ENCODE assay signal across 17 cellular contexts in the genomic region with DNA sequence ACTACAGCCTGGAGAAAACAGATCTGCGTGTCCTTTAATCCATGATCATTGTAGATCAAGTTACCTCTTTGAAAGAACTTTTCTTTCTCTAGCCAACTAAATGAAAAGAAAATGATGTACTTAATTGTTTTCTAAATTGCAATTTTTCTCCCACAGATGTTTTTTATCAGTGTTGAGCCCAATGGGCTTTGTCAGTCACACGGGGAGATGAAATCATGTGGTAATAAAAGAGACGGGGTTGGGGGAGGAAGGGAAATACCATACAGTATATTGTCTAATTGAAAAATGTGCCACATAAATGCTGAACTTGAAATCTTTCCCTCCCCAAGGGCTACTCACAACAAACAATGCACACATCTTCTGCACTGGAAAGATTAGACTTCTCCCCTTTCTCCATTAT. TPM values are rescaled to one million over a fixed set of nuclear protein-coding genes. Genes with fewer than 3 reads are reported as not detected.
"Had no signal": no experiment of that assay in that cellular context is flagged by ENCODE, and none has a peak within 500 bp of the region (broad histone marks: within the 10 kb centered on the region; RNA-seq: fewer than 3 reads in every experiment).

No MANE protein-coding gene starts in this region.

- H3K4me3 Mint-ChIP-seq: activated naive CD4-positive, alpha-beta T cell treated with anti-CD3 and anti-CD28 coated beads, Interleukin-2, amount 50 U/mL, for 24 hours; brain; naive thymus-derived CD8-positive, alpha-beta T cell; T-helper 2 cell treated with Interferon-gamma antibody and Interleukin-4, amounts not matched to agents 5 μg/mL and 100 μg/mL, for 36 hours had no signal

- H3K36me3 Mint-ChIP-seq: brain had no signal

- H3K27me3 ChIP-seq: gastroesophageal sphincter, stomach had no signal

- H3K4me1 Mint-ChIP-seq: activated naive CD4-positive, alpha-beta T cell treated with anti-CD3 and anti-CD28 coated beads, Interleukin-2, amount 50 U/mL, for 24 hours; naive thymus-derived CD8-positive, alpha-beta T cell had no signal

- H3K27ac Mint-ChIP-seq: activated naive CD4-positive, alpha-beta T cell treated with anti-CD3 and anti-CD28 coated beads, Interleukin-2, amount 50 U/mL, for 24 hours; naive thymus-derived CD8-positive, alpha-beta T cell; T-helper 2 cell treated with Interferon-gamma antibody and Interleukin-4, amounts not matched to agents 5 μg/mL and 100 μg/mL, for 36 hours had no signal

- H3K9me3 Mint-ChIP-seq: T-helper 2 cell treated with Interferon-gamma antibody and Interleukin-4, amounts not matched to agents 5 μg/mL and 100 μg/mL, for 36 hours had no signal

- H3K36me3 ChIP-seq: gastroesophageal sphincter, stomach had no signal

- H3K4me3 ChIP-seq: gastroesophageal sphincter, mucosa of descending colon, skin epidermis, stomach had no signal

- DNase-seq: activated T-cell treated with anti-CD3 and anti-CD28 coated beads, Interleukin-2, amount 50 U/mL, for 1 hour; amniotic stem cell; dermis blood vessel endothelial cell; erythroblast; hippocampal formation; mucosa of descending colon; naive thymus-derived CD8-positive, alpha-beta T cell; posterior cingulate gyrus; stomach had no signal

RNA-seq across cellular contexts. Expression of a gene that starts 58.4 kb away (rescaled TPM):
- total RNA-seq: dermis blood vessel endothelial cell; gastroesophageal sphincter; kidney epithelial cell; lung microvascular endothelial cell; mucosa of descending colon; naive thymus-derived CD8-positive, alpha-beta T cell; stomach had no signal
- polyA plus RNA-seq: naive thymus-derived CD8-positive, alpha-beta T cell; stomach; thymus had no signal
